Comparison of ENCODE assay signal across 15 cellular contexts in the genomic region with DNA sequence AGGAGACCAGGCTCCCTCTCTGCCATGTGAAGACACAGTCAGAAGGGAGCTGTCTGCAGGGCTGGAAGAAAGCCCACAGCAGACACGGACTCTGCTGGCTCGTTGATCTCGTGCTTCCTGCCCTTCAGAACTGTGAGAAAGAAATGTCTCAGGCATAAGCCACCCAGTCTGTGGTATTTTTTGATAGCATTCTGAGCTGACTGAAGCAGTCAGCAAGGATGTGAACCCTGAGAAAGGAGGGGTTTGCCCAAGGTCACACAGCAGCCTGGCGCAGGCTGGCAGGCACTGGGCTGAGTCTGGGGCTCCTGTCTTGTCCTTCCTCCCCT.
DNase-seq lines count a peak whose midpoint lies in the region; ATAC-seq, FAIRE-seq and TF ChIP-seq lines count a peak whose summit lies in the region.
"Had no signal": no experiment of that assay in that cellular context is flagged by ENCODE, and none has a peak within 500 bp of the region (broad histone marks: within the 10 kb centered on the region; RNA-seq: fewer than 3 reads in every experiment).

No MANE protein-coding gene starts in this region.

- DNase-seq in astrocyte (ENCODE audit: low read depth) (no peak), osteoblast (ENCODE audit: insufficient read length, low spot score, missing footprints) (peak; percentile 68), SKM-1 (lab: John Stamatoyannopoulos, UW; ENCODE audit: unreplicated experiment) (no peak)
- DNase-seq: BE2C; CD4-positive, alpha-beta memory T cell; DMS53; H9 had no signal

- FAIRE-seq in astrocyte (lab: Jason Lieb, UNC), result no peak
- FAIRE-seq: A549, HepG2, HTR-8/SVneo had no signal

- peaks cover 3% of the 10 kb centered on the region for H3K9me3 Mint-ChIP-seq in astrocyte (ENCODE audit: unreplicated experiment)

- no peak overlapping the region for H3K9ac ChIP-seq in astrocyte (ENCODE audit: low read length)

- no peaks in the 10 kb centered on the region for H3K36me3 Mint-ChIP-seq in astrocyte (ENCODE audit: low read depth, unreplicated experiment)
- H3K36me3 Mint-ChIP-seq: CD4-positive, alpha-beta memory T cell had no signal

- H3K4me3 Mint-ChIP-seq in astrocyte (ENCODE audit: unreplicated experiment), result no peak overlapping the region
- H3K4me3 Mint-ChIP-seq: CD4-positive, alpha-beta memory T cell; GM23338; H9 had no signal

- H3K4me2 ChIP-seq in astrocyte (ENCODE audit: low read length) (no peak overlapping the region), osteoblast (ENCODE audit: insufficient read depth, low read length) (no peak overlapping the region)
- H3K4me2 ChIP-seq: A549, GM23338 had no signal

- no peaks in the 10 kb centered on the region for H3K4me1 ChIP-seq in astrocyte (ENCODE audit: insufficient read depth, low read length)
- H3K4me1 ChIP-seq in osteoblast (ENCODE audit: insufficient read depth, low read length), result no peaks in the 10 kb centered on the region
- H3K4me1 ChIP-seq: A549, BE2C had no signal

- ATAC-seq in GM19035 (IDR thresholded peaks at IDR 0.05; ENCODE audit: unreplicated experiment) (no peak), GM19397 (IDR thresholded peaks at IDR 0.05; ENCODE audit: unreplicated experiment) (no peak)
- ATAC-seq: A549, GM23338, HepG2 had no signal

- TF ChIP-seq CTCF in astrocyte (IDR thresholded peaks at IDR 0.05; ENCODE audit: insufficient read depth, low read depth, low read length), result no peak
- no peak for TF ChIP-seq CTCF in osteoblast (IDR thresholded peaks at IDR 0.05; ENCODE audit: extremely low read depth, low read depth, low read length)

- H3K27ac Mint-ChIP-seq in astrocyte (ENCODE audit: unreplicated experiment), result peak overlapping the region; percentile 55
- H3K27ac Mint-ChIP-seq: CD4-positive, alpha-beta memory T cell; GM23338; H9 had no signal

- no peaks in the 10 kb centered on the region for H3K36me3 ChIP-seq in KOPT-K1 (ENCODE audit: insufficient read depth, low read length)
- H3K36me3 ChIP-seq in astrocyte (ENCODE audit: insufficient read depth, low read length), result no peaks in the 10 kb centered on the region
- no peaks in the 10 kb centered on the region for H3K36me3 ChIP-seq in osteoblast (ENCODE audit: insufficient read depth, low read length)
- H3K36me3 ChIP-seq: BE2C had no signal

- peak overlapping the region; percentile 24 for H3K27ac ChIP-seq in KOPT-K1 (ENCODE audit: low read depth, low read length, poor library complexity, severe bottlenecking)
- no peak overlapping the region for H3K27ac ChIP-seq in astrocyte (ENCODE audit: low read depth, low read length)
- no peak overlapping the region for H3K27ac ChIP-seq in osteoblast (ENCODE audit: low read depth, low read length)
- H3K27ac ChIP-seq: A549, C4-2B had no signal

- H3K9me3 ChIP-seq in KOPT-K1 (ENCODE audit: insufficient read depth, low read length, poor library complexity, severe bottlenecking) (peaks cover 7% of the 10 kb centered on the region), astrocyte (ENCODE audit: insufficient read depth, low read depth, low read length) (peaks cover 22% of the 10 kb centered on the region), osteoblast (ENCODE audit: low read depth, low read length) (peaks cover 2% of the 10 kb centered on the region)
- H3K9me3 ChIP-seq: A549, BE2C had no signal

- H4K20me1 ChIP-seq in astrocyte (ENCODE audit: insufficient read depth, low read length), result no peaks in the 10 kb centered on the region
- H4K20me1 ChIP-seq in osteoblast (ENCODE audit: insufficient read depth, low read length), result no peaks in the 10 kb centered on the region

- no peaks in the 10 kb centered on the region for H3K4me1 Mint-ChIP-seq in astrocyte (ENCODE audit: low read depth, unreplicated experiment)
- H3K4me1 Mint-ChIP-seq: CD4-positive, alpha-beta memory T cell had no signal

- H3K27me3 ChIP-seq in astrocyte (ENCODE audit: insufficient read depth, low read length) (no peaks in the 10 kb centered on the region), osteoblast (ENCODE audit: insufficient read depth, low read length) (no peaks in the 10 kb centered on the region)

- H3K4me3 ChIP-seq in astrocyte (ENCODE audit: insufficient read depth, low read depth, low read length) (no peak overlapping the region), osteoblast (ENCODE audit: insufficient read depth, low read length) (no peak overlapping the region)
- H3K4me3 ChIP-seq: A549, GM23338 had no signal

- no peaks in the 10 kb centered on the region for H3K79me2 ChIP-seq in astrocyte (ENCODE audit: insufficient read depth, low read length)
- H3K79me2 ChIP-seq in osteoblast (ENCODE audit: insufficient read depth, low read length), result no peaks in the 10 kb centered on the region

- H2AFZ ChIP-seq in astrocyte (ENCODE audit: low read depth, low read length) (no peak overlapping the region), osteoblast (ENCODE audit: low read length) (no peak overlapping the region)
- H2AFZ ChIP-seq: GM23338 had no signal

- peaks cover 55% of the 10 kb centered on the region for H3K27me3 Mint-ChIP-seq in astrocyte (ENCODE audit: low read depth, unreplicated experiment)
